8 cellular contexts compared by ENCODE assay signal in genomic region chr13:28819046-28819747, GRCh38.
DNase-seq lines count a peak whose midpoint lies in the region; FAIRE-seq and TF ChIP-seq lines count a peak whose summit lies in the region.

No MANE protein-coding gene starts in this region.

- TF ChIP-seq CTCF in GM12864 (IDR thresholded peaks at IDR 0.05; ENCODE audit: low read depth, low read length, missing control alignments) = peak; percentile 9
- TF ChIP-seq CTCF in fibroblast of pulmonary artery (IDR thresholded peaks at IDR 0.05; ENCODE audit: low read length, missing control alignments) = no peak

- peak overlapping the region; percentile 21 for H3K4me3 ChIP-seq in GM12864 (ENCODE audit: low read depth, low read length)
- H3K4me3 ChIP-seq in fibroblast of pulmonary artery (replicated peaks; ENCODE audit: low read depth, low read length) = peak overlapping the region; percentile 24
- peak overlapping the region; percentile 36 for H3K4me3 ChIP-seq in skeletal muscle cell (ENCODE audit: low read depth, low read length)

- no peak for FAIRE-seq in RCC 7860 (lab: Jason Lieb, UNC)

- DNase-seq in GM12864 (ENCODE audit: low read depth) (no peak), NCI-H345 treated with DMSO at 0.1 percent for 48 hours (lab: John Stamatoyannopoulos, UW; ENCODE audit: unreplicated experiment) (peak; percentile 31), fibroblast of pulmonary artery (ENCODE audit: low read depth) (peak; percentile 35), skeletal muscle cell (ENCODE audit: low read depth) (no peak), GDM1 (lab: John Stamatoyannopoulos, UW) (no peak), GM19238 (ENCODE audit: insufficient read length, low spot score) (no peak), RCC 7860 (ENCODE audit: low spot score) (no peak), UCSD-AML1 (lab: John Stamatoyannopoulos, UW; ENCODE audit: unreplicated experiment) (no peak)

Comparison
In these comparisons a context has a peak if more than half of its experiments do, and no peak if none do; other contexts are left out.
1. DNase-seq: peak in NCI-H345 treated with DMSO at 0.1 percent for 48 hours (single experiment) and fibroblast of pulmonary artery (single experiment); none in GM12864 (single experiment), skeletal muscle cell (single experiment), GDM1 (single experiment), GM19238 (single experiment), RCC 7860 (single experiment) and UCSD-AML1 (single experiment).
2. Peak in every context shown above with its lines, with median percentiles within 50 percentile points of each other: H3K4me3 ChIP-seq.